20 cellular contexts compared by ENCODE assay signal in the genomic region with DNA sequence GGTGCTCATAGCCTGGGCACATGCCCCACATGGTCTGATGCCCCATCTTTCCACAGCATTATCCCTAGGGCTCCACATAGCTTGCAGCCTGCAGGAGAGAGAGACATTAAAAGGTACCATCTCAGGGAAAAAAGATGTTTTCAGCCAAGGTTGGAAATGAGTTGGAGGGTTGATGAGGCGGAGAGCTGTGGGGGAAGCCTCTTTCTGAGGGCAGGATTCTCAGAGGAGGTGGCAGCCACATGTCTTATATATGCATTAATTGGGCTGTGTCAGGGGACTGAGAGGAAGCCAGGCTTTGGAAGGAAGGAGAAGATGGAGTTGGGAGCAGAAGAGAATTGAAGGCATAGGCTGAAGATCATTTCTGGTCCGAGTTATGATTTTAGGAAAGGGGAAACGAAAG.
"Had no signal": no experiment of that assay in that cellular context is flagged by ENCODE, and none has a peak within 500 bp of the region (broad histone marks: within the 10 kb centered on the region; RNA-seq: fewer than 3 reads in every experiment).

No MANE protein-coding gene starts in this region.

- ATAC-seq: Panc1, PC-3 had no signal

- H3K27ac ChIP-seq: RWPE1 had no signal

- DNase-seq: KBM-7, NCI-H1092, NCI-H1105 treated with DMSO at 0.1 percent for 48 hours, NCI-H1417 treated with DMSO at 0.1 percent for 48 hours, NCI-H146, NCI-H1694 treated with DMSO at 0.1 percent for 48 hours, NCI-H1930, NCI-H2081 treated with DMSO at 0.1 percent for 48 hours, NCI-H2171, NCI-H226, NCI-H446, NCI-H510A, NCI-H524 treated with DMSO at 0.1 percent for 48 hours, NCI-H69, NCI-H774, PC-3, SHP77, SK-N-SH had no signal

- H3K9me3 ChIP-seq: SK-N-SH had no signal

- H3K9ac ChIP-seq: SK-N-SH had no signal
